ENCODE assay signal across 8 cellular contexts in the genomic region with DNA sequence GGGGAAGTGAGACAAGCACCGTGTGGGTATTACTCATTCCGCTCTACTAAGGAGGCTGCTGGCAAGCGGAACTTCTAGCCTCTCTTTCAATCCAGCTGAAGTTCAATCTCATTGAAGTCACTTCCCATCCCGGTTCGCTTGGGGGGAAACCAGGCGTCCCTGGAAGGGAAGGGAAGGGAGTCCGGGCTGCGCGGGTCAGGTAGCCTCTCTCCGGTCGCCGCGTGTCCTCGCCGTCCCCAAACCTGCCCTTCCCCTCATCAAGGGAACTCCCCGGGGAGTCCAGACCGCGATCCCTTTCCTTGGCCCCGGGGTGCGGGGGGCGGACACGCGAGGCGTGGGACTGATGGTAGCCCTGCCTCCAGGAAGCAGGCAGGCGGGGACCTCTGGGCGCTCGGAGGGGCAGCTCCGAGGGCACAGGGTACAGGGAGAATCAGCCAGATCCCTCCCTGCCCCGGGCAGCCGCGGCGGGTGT. TPM values are rescaled to one million over a fixed set of nuclear protein-coding genes. Genes with fewer than 3 reads are reported as not detected.
A peak's percentile ranks its signal among the peaks of the same experiment; 100 is the strongest.
DNase-seq lines count a peak whose midpoint lies in the region; ATAC-seq and TF ChIP-seq lines count a peak whose summit lies in the region.

No MANE protein-coding gene starts in this region.

- no peaks in the 10 kb centered on the region for H3K36me3 ChIP-seq in kidney epithelial cell (ENCODE audit: control insufficient read depth, insufficient read depth, low read length)

- peak overlapping the region; percentile 70 for H3K27ac ChIP-seq in VCaP
- peak overlapping the region; percentile 71 for H3K27ac ChIP-seq in caudate nucleus (ENCODE audit: low read depth, low read length)

- H3K4me3 ChIP-seq in GM08714 (ENCODE audit: low read length) = peak overlapping the region; percentile 75
- H3K4me3 ChIP-seq in kidney epithelial cell (ENCODE audit: low read depth, low read length) = peak overlapping the region; percentile 97

- peak; percentile 73 for ATAC-seq in GM21723 (IDR thresholded peaks at IDR 0.05; ENCODE audit: unreplicated experiment)

- TF ChIP-seq CTCF in VCaP (conservative IDR thresholded peaks at IDR 0.05) (no peak), kidney epithelial cell (IDR thresholded peaks at IDR 0.05; ENCODE audit: insufficient read depth, low read length, poor library complexity, severe bottlenecking) (no peak)

- DNase-seq in KG1 (lab: John Stamatoyannopoulos, UW) (peak; percentile 85), caudate nucleus (lab: John Stamatoyannopoulos, UW) (peak in 39 of 61 donors; percentile 16 to 84 (median 43)), kidney epithelial cell (ENCODE audit: low read depth) (no peak), kidney tubule cell (ENCODE audit: low spot score) (no peak)
- peak; percentile 66 to 71 for DNase-seq in stimulated activated CD4-positive, alpha-beta T cell treated with anti-CD3 and anti-CD28 coated beads, Interleukin-2, amount 100 ng/mL, for 24 hours

- no peaks in the 10 kb centered on the region for H3K27me3 ChIP-seq in kidney epithelial cell (ENCODE audit: control insufficient read depth, insufficient read depth, low read length)

RNA-seq across cellular contexts. Expression of a gene that starts 0.6 kb away (rescaled TPM):
- total RNA-seq in kidney epithelial cell = 8.5 and 10.8 TPM in 2 replicates

Comparison
In these comparisons a context has a peak if more than half of its experiments do, and no peak if none do; other contexts are left out.
1. DNase-seq: peak in KG1 (single experiment), caudate nucleus (39 of 61) and stimulated activated CD4-positive, alpha-beta T cell treated with anti-CD3 and anti-CD28 coated beads, Interleukin-2, amount 100 ng/mL, for 24 hours (2 of 2); none in kidney epithelial cell (single experiment) and kidney tubule cell (single experiment).